In the genomic region with DNA sequence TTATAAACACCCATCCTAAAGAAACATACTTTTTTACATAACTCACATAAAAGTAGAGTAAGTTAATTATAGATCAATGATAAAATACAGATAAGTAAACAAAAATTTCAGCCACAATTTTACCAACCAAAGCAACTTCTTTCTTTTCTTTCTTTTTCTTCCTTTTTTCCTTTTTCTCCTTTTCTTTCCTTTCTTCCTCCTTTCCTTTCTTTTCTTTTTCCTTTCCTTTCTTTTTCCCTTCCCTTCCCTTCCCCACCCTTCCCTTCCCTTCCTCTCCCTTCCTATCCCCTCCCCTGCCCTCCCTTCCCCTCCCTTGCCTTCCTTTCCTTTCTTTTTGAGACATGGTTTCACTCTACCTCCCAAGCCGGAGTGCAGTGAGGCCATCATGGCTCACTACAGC, we compare ENCODE assay signal across 29 cellular contexts.
"Had no signal": no experiment of that assay in that cellular context is flagged by ENCODE, and none has a peak within 500 bp of the region (broad histone marks: within the 10 kb centered on the region; RNA-seq: fewer than 3 reads in every experiment).

No MANE protein-coding gene starts in this region.

- H3K4me3 Mint-ChIP-seq: activated CD8-positive, alpha-beta memory T cell treated with anti-CD3 and anti-CD28 coated beads, Interleukin-2, amount 10 ng/mL, durations not matched to agents 7 days and 5 days; activated CD8-positive, alpha-beta T cell treated with anti-CD3 and anti-CD28 coated beads for 36 hours; activated naive CD4-positive, alpha-beta T cell treated with anti-CD3 and anti-CD28 coated beads, Interleukin-2, amount 10 ng/mL, durations not matched to agents 7 days and 5 days; activated naive CD8-positive, alpha-beta T cell treated with anti-CD3 and anti-CD28 coated beads, Interleukin-2, amount 10 ng/mL, durations not matched to agents 7 days and 5 days; activated T-helper 1 cell treated with anti-CD3 and anti-CD28 coated beads, Interleukin-12 subunit alpha, Interleukin-12 subunit beta, Interleukin-2, Interleukin-4 antibody, amounts not matched to agents 30 ng/mL and 10 ng/mL and 1 ng/mL, durations not matched to agents 14 hours and 24 hours and 36 hours; central memory CD8-positive, alpha-beta T cell; effector memory CD8-positive, alpha-beta T cell had no signal

- H3K9me3 Mint-ChIP-seq: activated CD8-positive, alpha-beta T cell treated with anti-CD3 and anti-CD28 coated beads for 36 hours; activated naive CD4-positive, alpha-beta T cell treated with anti-CD3 and anti-CD28 coated beads, Interleukin-2, amount 10 ng/mL, durations not matched to agents 7 days and 5 days; activated naive CD4-positive, alpha-beta T cell treated with anti-CD3 and anti-CD28 coated beads, Interleukin-2, amount 50 U/mL, for 72 hours; activated naive CD8-positive, alpha-beta T cell treated with anti-CD3 and anti-CD28 coated beads, Interleukin-2, amount 10 ng/mL, durations not matched to agents 7 days and 5 days; activated T-helper 1 cell treated with anti-CD3 and anti-CD28 coated beads, Interleukin-12 subunit alpha, Interleukin-12 subunit beta, Interleukin-2, Interleukin-4 antibody, amounts not matched to agents 30 ng/mL and 10 ng/mL and 1 ng/mL, durations not matched to agents 14 hours and 24 hours and 36 hours; activated T-helper 2 cell treated with anti-CD3 and anti-CD28 coated beads, Interferon-gamma antibody, Interleukin-2, Interleukin-4, amounts not matched to agents 10 μg/mL and 5 μg/mL and 100 μg/mL, durations not matched to agents 14 hours and 24 hours and 36 hours; central memory CD8-positive, alpha-beta T cell; effector memory CD8-positive, alpha-beta T cell had no signal

- H3K4me1 Mint-ChIP-seq: activated CD8-positive, alpha-beta memory T cell treated with anti-CD3 and anti-CD28 coated beads, Interleukin-2, amount 10 ng/mL, durations not matched to agents 7 days and 5 days; activated naive CD4-positive, alpha-beta T cell treated with anti-CD3 and anti-CD28 coated beads, Interleukin-2, amount 10 ng/mL, durations not matched to agents 7 days and 5 days; activated naive CD8-positive, alpha-beta T cell treated with anti-CD3 and anti-CD28 coated beads, Interleukin-2, amount 10 ng/mL, durations not matched to agents 7 days and 5 days; central memory CD8-positive, alpha-beta T cell had no signal

- H3K9me3 ChIP-seq: esophagus muscularis mucosa, gastrocnemius medialis, heart left ventricle had no signal

- DNase-seq: activated CD4-positive, alpha-beta T cell treated with anti-CD3 and anti-CD28 coated beads for 1 hour; activated CD4-positive, alpha-beta T cell treated with anti-CD3 and anti-CD28 coated beads for 4 hours; activated CD4-positive, alpha-beta T cell treated with anti-CD3 and anti-CD28 coated beads, Interleukin-2, amount 50 U/mL, for 1 hour; activated CD4-positive, alpha-beta T cell treated with anti-CD3 and anti-CD28 coated beads, Interleukin-2, amount 50 U/mL, for 48 hours; activated CD8-positive, alpha-beta memory T cell treated with anti-CD3 and anti-CD28 coated beads, Interleukin-2, amount 10 ng/mL, durations not matched to agents 7 days and 5 days; activated CD8-positive, alpha-beta memory T cell treated with anti-CD3 and anti-CD28 coated beads, Interleukin-2, amount 50 U/mL, for 4 hours; activated CD8-positive, alpha-beta T cell treated with anti-CD3 and anti-CD28 coated beads for 36 hours; activated effector memory CD4-positive, alpha-beta T cell treated with anti-CD3 and anti-CD28 coated beads, Interleukin-2, amount 50 U/mL, for 16 hours; activated naive CD4-positive, alpha-beta T cell treated with anti-CD3 and anti-CD28 coated beads, Interleukin-2, amount 10 ng/mL, durations not matched to agents 7 days and 5 days; activated naive CD8-positive, alpha-beta T cell treated with anti-CD3 and anti-CD28 coated beads, Interleukin-2, amount 10 ng/mL, durations not matched to agents 7 days and 5 days; activated T-cell treated with anti-CD3 and anti-CD28 coated beads, Interleukin-2, amount 50 U/mL, for 1 hour; activated T-cell treated with anti-CD3 and anti-CD28 coated beads, Interleukin-2, amount 50 U/mL, for 48 hours; anterior cingulate cortex; brain microvascular endothelial cell; dermis blood vessel endothelial cell; effector CD4-positive, alpha-beta T cell; effector memory CD8-positive, alpha-beta T cell; erythroblast; foreskin keratinocyte; gastrocnemius medialis; glutamatergic neuron; heart left ventricle; T-helper 2 cell had no signal

- H3K27ac Mint-ChIP-seq: activated CD8-positive, alpha-beta memory T cell treated with anti-CD3 and anti-CD28 coated beads, Interleukin-2, amount 10 ng/mL, durations not matched to agents 7 days and 5 days; activated CD8-positive, alpha-beta T cell treated with anti-CD3 and anti-CD28 coated beads for 36 hours; activated naive CD4-positive, alpha-beta T cell treated with anti-CD3 and anti-CD28 coated beads, Interleukin-2, amount 10 ng/mL, durations not matched to agents 7 days and 5 days; activated naive CD4-positive, alpha-beta T cell treated with anti-CD3 and anti-CD28 coated beads, Interleukin-2, amount 50 U/mL, for 72 hours; activated naive CD8-positive, alpha-beta T cell treated with anti-CD3 and anti-CD28 coated beads, Interleukin-2, amount 10 ng/mL, durations not matched to agents 7 days and 5 days; activated T-helper 1 cell treated with anti-CD3 and anti-CD28 coated beads, Interleukin-12 subunit alpha, Interleukin-12 subunit beta, Interleukin-2, Interleukin-4 antibody, amounts not matched to agents 30 ng/mL and 10 ng/mL and 1 ng/mL, durations not matched to agents 14 hours and 24 hours and 36 hours; activated T-helper 2 cell treated with anti-CD3 and anti-CD28 coated beads, Interferon-gamma antibody, Interleukin-2, Interleukin-4, amounts not matched to agents 10 μg/mL and 5 μg/mL and 100 μg/mL, durations not matched to agents 14 hours and 24 hours and 36 hours; effector memory CD8-positive, alpha-beta T cell had no signal

- H3K36me3 Mint-ChIP-seq: activated CD8-positive, alpha-beta memory T cell treated with anti-CD3 and anti-CD28 coated beads, Interleukin-2, amount 10 ng/mL, durations not matched to agents 7 days and 5 days; activated naive CD4-positive, alpha-beta T cell treated with anti-CD3 and anti-CD28 coated beads, Interleukin-2, amount 10 ng/mL, durations not matched to agents 7 days and 5 days; activated naive CD4-positive, alpha-beta T cell treated with anti-CD3 and anti-CD28 coated beads, Interleukin-2, amount 50 U/mL, for 72 hours; activated naive CD8-positive, alpha-beta T cell treated with anti-CD3 and anti-CD28 coated beads, Interleukin-2, amount 10 ng/mL, durations not matched to agents 7 days and 5 days had no signal

- H3K4me1 ChIP-seq: esophagus muscularis mucosa, foreskin keratinocyte, gastrocnemius medialis, heart left ventricle had no signal

- H3K27me3 ChIP-seq: brain microvascular endothelial cell, esophagus muscularis mucosa, foreskin keratinocyte, gastrocnemius medialis had no signal

- H3K4me3 ChIP-seq: coronary artery, esophagus muscularis mucosa, gastrocnemius medialis, heart left ventricle had no signal

- H3K27ac ChIP-seq: brain microvascular endothelial cell, coronary artery, esophagus muscularis mucosa, foreskin keratinocyte, gastrocnemius medialis, heart left ventricle had no signal

- H3K36me3 ChIP-seq: brain microvascular endothelial cell, esophagus muscularis mucosa, gastrocnemius medialis, heart left ventricle had no signal

- ATAC-seq: activated CD8-positive, alpha-beta memory T cell treated with anti-CD3 and anti-CD28 coated beads, Interleukin-2, amount 10 ng/mL, durations not matched to agents 7 days and 5 days; activated CD8-positive, alpha-beta T cell treated with anti-CD3 and anti-CD28 coated beads for 36 hours; activated naive CD4-positive, alpha-beta T cell treated with anti-CD3 and anti-CD28 coated beads, Interleukin-2, amount 50 U/mL, for 72 hours; effector memory CD8-positive, alpha-beta T cell; foreskin keratinocyte; gastrocnemius medialis; heart left ventricle had no signal
